Comparison of ENCODE assay signal across 14 cellular contexts in genomic region chr11:94597896-94598295, GRCh38. TPM values are rescaled to one million over a fixed set of nuclear protein-coding genes. Genes with fewer than 3 reads are reported as not detected.
DNase-seq lines count a peak whose midpoint lies in the region; ATAC-seq and TF ChIP-seq lines count a peak whose summit lies in the region.
"Had no signal": no experiment of that assay in that cellular context is flagged by ENCODE, and none has a peak within 500 bp of the region (broad histone marks: within the 10 kb centered on the region; RNA-seq: fewer than 3 reads in every experiment).

No MANE protein-coding gene starts in this region.

- H2AFZ ChIP-seq in OCI-LY1 (ENCODE audit: low read length): no peak overlapping the region

- no peaks in the 10 kb centered on the region for H3K4me1 Mint-ChIP-seq in natural killer cell
- H3K4me1 Mint-ChIP-seq in progenitor cell of endocrine pancreas (ENCODE audit: low read depth): peaks cover 15% of the 10 kb centered on the region

- H3F3A ChIP-seq in OCI-LY1 (ENCODE audit: insufficient read depth, low read length): no peaks in the 10 kb centered on the region

- H3K4me2 ChIP-seq in OCI-LY1 (ENCODE audit: low read length): no peak overlapping the region

- no peak overlapping the region for H3K4me3 Mint-ChIP-seq in natural killer cell
- H3K4me3 Mint-ChIP-seq in progenitor cell of endocrine pancreas (ENCODE audit: low read depth): no peak overlapping the region

- no peaks in the 10 kb centered on the region for H3K79me2 ChIP-seq in OCI-LY1 (ENCODE audit: insufficient read depth, low read length)

- H3K9me3 ChIP-seq in OCI-LY1 (ENCODE audit: low read length) (no peaks in the 10 kb centered on the region), testis (no peaks in the 10 kb centered on the region)
- H3K9me3 ChIP-seq: left lung, pancreas, suprapubic skin had no signal

- no peak for TF ChIP-seq POLR2A in testis (IDR thresholded peaks at IDR 0.05)

- peak; percentile 16 for DNase-seq in NCI-H748 (lab: John Stamatoyannopoulos, UW; ENCODE audit: unreplicated experiment)
- DNase-seq in NCI-H748 treated with DMSO at 0.1 percent for 48 hours (lab: John Stamatoyannopoulos, UW): no peak
- DNase-seq in epithelial cell of proximal tubule (ENCODE audit: low read depth): no peak
- peak; percentile 28 for DNase-seq in testis
- DNase-seq in natural killer cell: no peak
- no peak for DNase-seq in progenitor cell of endocrine pancreas (ENCODE audit: low spot score, unreplicated experiment)
- no peak for DNase-seq in NCI-H1694 (lab: John Stamatoyannopoulos, UW)
- DNase-seq: aorta; left lung; NCI-H2081; stimulated activated CD4-positive, alpha-beta T cell treated with anti-CD3 and anti-CD28 coated beads, Interleukin-4, amount 100 ng/mL, for 24 hours had no signal

- no peak for ATAC-seq in natural killer cell
- ATAC-seq: left lung, pancreas had no signal

- H3K9ac ChIP-seq in OCI-LY1 (ENCODE audit: low read length): no peak overlapping the region

- H3K4me1 ChIP-seq in OCI-LY1 (ENCODE audit: insufficient read depth, low read length, severe bottlenecking): no peaks in the 10 kb centered on the region
- H3K4me1 ChIP-seq in testis: no peaks in the 10 kb centered on the region
- H3K4me1 ChIP-seq: suprapubic skin had no signal

- H3K9me2 ChIP-seq in OCI-LY1 (ENCODE audit: low read depth, low read length): no peaks in the 10 kb centered on the region

- no peaks in the 10 kb centered on the region; the same call in 1 of the 2 replicates for H3K27me3 ChIP-seq in OCI-LY1 (ENCODE audit: insufficient read depth, low read length)
- no peaks in the 10 kb centered on the region for H3K27me3 ChIP-seq in testis
- H3K27me3 ChIP-seq: left lung, pancreas, suprapubic skin had no signal

- H3K9me3 Mint-ChIP-seq in natural killer cell (no peaks in the 10 kb centered on the region), progenitor cell of endocrine pancreas (ENCODE audit: low read depth) (peaks cover 9% of the 10 kb centered on the region)

- H3K36me3 ChIP-seq in OCI-LY1 (ENCODE audit: insufficient read depth, low read length) (no peaks in the 10 kb centered on the region), testis (ENCODE audit: low read depth, missing control alignments) (no peaks in the 10 kb centered on the region)
- H3K36me3 ChIP-seq: suprapubic skin had no signal

- no peak overlapping the region for H3K27ac ChIP-seq in OCI-LY1 (ENCODE audit: low read depth, low read length, poor library complexity, severe bottlenecking)
- no peak overlapping the region for H3K27ac ChIP-seq in testis
- H3K27ac ChIP-seq: left lung, pancreas, suprapubic skin had no signal

- TF ChIP-seq CTCF in OCI-LY1 (IDR thresholded peaks at IDR 0.05; ENCODE audit: low read length) (peak; percentile 23; the same call in 1 of the 2 replicates), epithelial cell of proximal tubule (conservative IDR thresholded peaks at IDR 0.05; ENCODE audit: low read depth, low read length) (peak; percentile 55), testis (IDR thresholded peaks at IDR 0.05) (no peak), natural killer cell (IDR thresholded peaks at IDR 0.05) (no peak), progenitor cell of endocrine pancreas (IDR thresholded peaks at IDR 0.05; ENCODE audit: unreplicated experiment) (no peak)

- intact Hi-C loops in testis (cut with DNase I; ENCODE audit: low total_unique reads) (no loop called here), natural killer cell (cut with micrococcal nuclease) (no loop called here)

- H3K4me3 ChIP-seq in OCI-LY1 (ENCODE audit: low read depth, low read length, poor library complexity, severe bottlenecking): no peak overlapping the region
- no peak overlapping the region for H3K4me3 ChIP-seq in epithelial cell of proximal tubule (ENCODE audit: low read depth, low read length)
- no peak overlapping the region for H3K4me3 ChIP-seq in testis
- H3K4me3 ChIP-seq: left lung, pancreas, suprapubic skin had no signal

- H3K27ac Mint-ChIP-seq in natural killer cell (no peak overlapping the region), progenitor cell of endocrine pancreas (no peak overlapping the region)

- WGBS in testis, 2 donors: 51 to 59% methylated on average over 2 of the region's 2 CpGs

- H3K36me3 Mint-ChIP-seq in natural killer cell: no peaks in the 10 kb centered on the region
- peaks cover 8% of the 10 kb centered on the region for H3K36me3 Mint-ChIP-seq in progenitor cell of endocrine pancreas (ENCODE audit: insufficient read depth)

- H3K27me3 Mint-ChIP-seq in natural killer cell (ENCODE audit: low read depth in 2 of 2) (no peaks in the 10 kb centered on the region), progenitor cell of endocrine pancreas (no peaks in the 10 kb centered on the region)

- H4K20me1 ChIP-seq in OCI-LY1 (ENCODE audit: insufficient read depth, low read length): no peaks in the 10 kb centered on the region

RNA-seq across cellular contexts. Expression of gene PIWIL4, which starts 30.7 kb away (rescaled TPM):
- total RNA-seq in epithelial cell of proximal tubule (0.22 and 1.2 TPM in 2 replicates), testis (10 to 100 TPM; 23.0 to 30.2 TPM), natural killer cell (1 to 10 TPM; 2.0 to 2.7 (median 2.2) TPM), progenitor cell of endocrine pancreas (1.9 and 2.6 TPM in 2 replicates)
- 19.9 TPM for polyA plus RNA-seq in testis (ENCODE audit: insufficient read depth, low read depth, low replicate concordance)

RNA-seq across cellular contexts. Expression of gene FUT4, which starts 54.2 kb away (rescaled TPM):
- total RNA-seq in epithelial cell of proximal tubule (7.2 and 10.6 TPM in 2 replicates), testis (1 to 10 TPM; 5.1 to 5.9 TPM), natural killer cell (1 to 10 TPM; 4.4 to 7.5 (median 5.6) TPM), progenitor cell of endocrine pancreas (6.6 and 7.1 TPM in 2 replicates)
- polyA plus RNA-seq in testis (ENCODE audit: insufficient read depth, low read depth, low replicate concordance): 3.8 TPM

Comparison
In these comparisons a context has a peak if more than half of its experiments do, and no peak if none do; other contexts are left out.
1. DNase-seq: peak in NCI-H748 (single experiment) and testis (single experiment); none in NCI-H748 treated with DMSO at 0.1 percent for 48 hours (single experiment), epithelial cell of proximal tubule (single experiment), natural killer cell (single experiment), progenitor cell of endocrine pancreas (single experiment) and NCI-H1694 (single experiment).
2. CTCF ChIP-seq: peak in OCI-LY1 (single experiment) and epithelial cell of proximal tubule (single experiment); none in testis (0 of 3), natural killer cell (single experiment) and progenitor cell of endocrine pancreas (single experiment).